1 cellular context compared by ENCODE assay signal in genomic region chr3:113278599-113278955, GRCh38.
TF ChIP-seq lines count a peak whose summit lies in the region.

No MANE protein-coding gene starts in this region.

TF ChIP-seq in GM23338, 12 proteins besides CTCF, POLR2A, EP300 and RAD21 (continued from another document):
- TF ChIP-seq ETS1 (IDR thresholded peaks at IDR 0.05) = no peak
- TF ChIP-seq ZNF331 (CRISPR knock-in tag; IDR thresholded peaks at IDR 0.05; ENCODE audit: low read depth) = no peak
- no peak for TF ChIP-seq REST (IDR thresholded peaks at IDR 0.05; ENCODE audit: unreplicated experiment)
- no peak for TF ChIP-seq ZNF114 (CRISPR knock-in tag; IDR thresholded peaks at IDR 0.05)
- no peak for TF ChIP-seq EZH2 (IDR thresholded peaks at IDR 0.05; ENCODE audit: low read depth, unreplicated experiment)
- TF ChIP-seq NANOG (IDR thresholded peaks at IDR 0.05; ENCODE audit: borderline replicate concordance) = no peak
TF ChIP-seq in GM23338: peak in this region for 0.
